ENCODE assay signal across 21 cellular contexts in the genomic region with DNA sequence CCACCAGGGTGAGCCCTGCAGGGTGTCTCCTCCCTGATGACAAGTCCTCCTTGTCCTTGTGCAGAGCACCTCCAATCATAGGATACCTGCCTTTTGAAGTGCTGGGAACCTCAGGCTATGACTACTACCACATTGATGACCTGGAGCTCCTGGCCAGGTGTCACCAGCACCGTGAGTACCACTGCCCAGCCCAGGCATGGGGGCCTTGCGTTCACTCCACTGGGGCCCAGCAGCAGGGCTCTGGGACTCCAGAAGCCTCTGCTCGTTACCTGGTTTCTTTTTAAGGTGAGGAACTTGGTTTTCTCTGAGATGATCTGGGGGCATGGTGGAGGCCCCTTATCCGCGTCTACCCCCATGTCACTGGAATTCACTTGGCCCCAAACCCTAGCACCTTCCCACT.
"Had no signal": no experiment of that assay in that cellular context is flagged by ENCODE, and none has a peak within 500 bp of the region (broad histone marks: within the 10 kb centered on the region; RNA-seq: fewer than 3 reads in every experiment).

No MANE protein-coding gene starts in this region.

- H3K36me3 ChIP-seq: left lung, thoracic aorta, uterus had no signal

- FAIRE-seq: keratinocyte, pancreas had no signal

- H3K27me3 ChIP-seq: left lung, pancreas, right atrium auricular region, right lobe of liver, suprapubic skin, tibial artery, uterus had no signal

- DNase-seq: hippocampal formation; left colon; left lung; lower lobe of right lung; mammary epithelial cell; mesenchymal stem cell; naive thymus-derived CD8-positive, alpha-beta T cell; pancreas; posterior cingulate gyrus; psoas muscle; right lobe of liver; stimulated activated CD4-positive, alpha-beta T cell treated with anti-CD3 and anti-CD28 coated beads, Interleukin-4, amount 100 ng/mL, for 24 hours; stimulated activated naive CD4-positive, alpha-beta T cell; uterus had no signal

- ATAC-seq: left colon; left lung; lower lobe of right lung; naive thymus-derived CD8-positive, alpha-beta T cell; pancreas; psoas muscle; right lobe of liver; stimulated activated effector memory CD8-positive, alpha-beta T cell treated with anti-CD3 and anti-CD28 coated beads, Interleukin-12 subunit alpha, Interleukin-12 subunit beta, amount 100 ng/mL, for 72 hours had no signal

- H3K4me3 ChIP-seq: left lung, lower lobe of right lung, pancreas, psoas muscle, right atrium auricular region, right lobe of liver, skin epidermis, suprapubic skin, thoracic aorta, tibial artery, uterus had no signal

- H3K27ac ChIP-seq: left lung, lower lobe of right lung, pancreas, psoas muscle, right atrium auricular region, right lobe of liver, uterus had no signal

- H3K4me1 ChIP-seq: left lung, lower lobe of right lung, pancreas, psoas muscle, right lobe of liver had no signal

- H3K9me3 ChIP-seq: left lung, lower lobe of right lung, pancreas, psoas muscle, right atrium auricular region, right lobe of liver, suprapubic skin, thoracic aorta, tibial artery, uterus had no signal
